1 cellular context compared by ENCODE assay signal in the genomic region with DNA sequence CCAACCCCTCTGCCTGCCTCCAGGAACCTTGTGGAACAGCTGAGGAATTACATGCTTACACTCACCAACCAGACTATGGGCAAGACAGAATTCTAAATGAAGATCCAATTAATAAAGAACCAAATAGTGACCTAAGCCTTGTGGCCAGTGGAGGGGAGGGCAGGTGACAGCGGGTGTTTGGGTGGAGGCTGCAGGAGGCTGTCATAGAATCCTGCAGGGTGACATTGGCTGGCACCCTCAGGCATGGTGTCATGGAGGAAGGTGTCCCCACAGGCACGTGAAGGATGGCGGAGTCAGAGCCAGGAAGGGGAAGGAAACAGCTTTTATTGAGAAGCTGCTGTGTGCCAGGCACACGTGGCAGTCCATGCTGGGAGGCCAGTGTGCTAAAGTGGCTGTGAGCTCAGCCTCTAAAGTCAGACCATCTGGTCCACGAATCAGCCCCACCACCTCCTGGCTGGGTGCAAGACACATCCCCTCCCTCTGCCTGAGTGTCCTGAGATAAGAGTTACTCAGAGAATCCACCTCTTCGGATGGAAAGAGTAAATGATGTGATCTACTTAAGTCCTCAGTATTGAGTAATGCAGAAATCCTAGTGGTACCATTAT.
TF ChIP-seq lines count a peak whose summit lies in the region.

No MANE protein-coding gene starts in this region.

TF ChIP-seq in HepG2, 621 proteins besides CTCF, POLR2A, EP300 and RAD21:
- TF ChIP-seq ZKSCAN1 (IDR thresholded peaks at IDR 0.05; ENCODE audit: low read length) (no peak), MXI1 (IDR thresholded peaks at IDR 0.05; ENCODE audit: borderline replicate concordance, low read depth, low read length) (no peak), PAX8 (CRISPR knock-in tag; IDR thresholded peaks at IDR 0.05; ENCODE audit: borderline replicate concordance) (no peak), NR2F2 (IDR thresholded peaks at IDR 0.05; ENCODE audit: borderline replicate concordance, low read depth) (no peak)
